ENCODE assay signal across 22 cellular contexts in the genomic region with DNA sequence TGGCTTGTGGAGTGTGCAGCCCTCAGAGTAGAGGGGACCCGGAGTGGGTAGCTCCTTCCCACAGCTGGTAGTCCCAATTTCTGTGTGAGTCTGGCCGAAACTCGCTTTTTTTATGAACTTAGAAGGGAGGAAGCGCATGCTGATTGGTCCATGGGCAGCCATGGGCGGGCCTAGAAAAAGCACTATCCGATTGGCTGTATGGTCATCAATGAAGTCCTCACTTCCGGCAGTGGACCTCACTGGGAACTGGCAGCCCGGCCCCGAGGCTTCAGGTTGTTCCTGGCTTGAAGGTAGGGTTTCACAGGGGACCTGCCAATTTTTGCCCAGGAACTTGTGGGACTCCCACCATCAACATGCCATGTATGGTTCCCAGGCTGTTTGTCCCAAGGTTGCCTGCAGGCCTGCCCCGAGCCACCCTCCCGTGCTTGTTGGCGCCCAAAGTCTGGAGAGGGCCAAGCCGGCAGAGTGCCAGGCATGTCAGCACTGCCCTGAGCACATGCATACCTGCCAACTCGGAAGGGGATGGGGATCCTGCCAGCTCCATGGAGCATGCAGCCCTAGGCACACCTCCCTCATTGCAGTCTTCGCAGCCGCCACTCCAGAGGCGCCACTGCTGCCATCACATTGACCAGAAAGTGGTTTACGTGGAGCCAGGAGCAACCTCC.
A peak's percentile ranks its signal among the peaks of the same experiment; 100 is the strongest.
DNase-seq lines count a peak whose midpoint lies in the region; ATAC-seq and TF ChIP-seq lines count a peak whose summit lies in the region.
"Had no signal": no experiment of that assay in that cellular context is flagged by ENCODE, and none has a peak within 500 bp of the region (broad histone marks: within the 10 kb centered on the region; RNA-seq: fewer than 3 reads in every experiment).

No MANE protein-coding gene starts in this region.

- intact Hi-C loops in Panc1 (cut with micrococcal nuclease; ENCODE audit: unreplicated experiment): no loop called here
- intact Hi-C loops in heart left ventricle (cut with DNase I): loop anchor here in 1 of 10 donors (5.0 kb wide), 1 partner anchor 100 kb away; the partner anchor contains the start of gene ATP9B
- intact Hi-C loops in activated CD4-positive, alpha-beta memory T cell treated with anti-CD3 and anti-CD28 coated beads for 36 hours (cut with micrococcal nuclease): no loop called here

- no peak overlapping the region for H2AFZ ChIP-seq in neuronal stem cell (ENCODE audit: low read length)
- H2AFZ ChIP-seq: GM23338 had no signal

- no peak for TF ChIP-seq POLR2A in heart left ventricle (IDR thresholded peaks at IDR 0.05)

- H4K8ac ChIP-seq in neuronal stem cell (ENCODE audit: low read depth, low read length): no peak overlapping the region

- peaks cover 21% of the 10 kb centered on the region for H3K36me3 Mint-ChIP-seq in activated CD4-positive, alpha-beta memory T cell treated with anti-CD3 and anti-CD28 coated beads for 36 hours

- H3K27me3 Mint-ChIP-seq in activated CD4-positive, alpha-beta memory T cell treated with anti-CD3 and anti-CD28 coated beads for 36 hours: no peaks in the 10 kb centered on the region
- H3K27me3 Mint-ChIP-seq: CD4-positive, CD25-positive, alpha-beta regulatory T cell had no signal

- no peaks in the 10 kb centered on the region for H3K36me3 ChIP-seq in Panc1 (ENCODE audit: control insufficient read depth, insufficient read depth, low read length)
- H3K36me3 ChIP-seq in heart left ventricle: peaks cover 0 to 21% (median 12%) of the 10 kb centered on the region in 9 donors
- peaks cover 7 to 33% of the 10 kb centered on the region in 2 donors for H3K36me3 ChIP-seq in neuronal stem cell (replicated peaks in 1 of 2; ENCODE audit: control insufficient read depth in 2 of 2, insufficient read depth in 2 of 2, low read length in 2 of 2)

- no peak overlapping the region for H3K9ac ChIP-seq in neuronal stem cell (ENCODE audit: low read depth, low read length, poor library complexity)
- H3K9ac ChIP-seq: KMS-11 had no signal

- H3K4me1 ChIP-seq in Panc1 (ENCODE audit: control insufficient read depth, insufficient read depth, low read length) (no peaks in the 10 kb centered on the region), heart left ventricle (peaks cover 0 to 14% (median 6%) of the 10 kb centered on the region in 12 donors), neuronal stem cell (ENCODE audit: control insufficient read depth in 2 of 2, insufficient read depth in 1 of 2, low read depth in 1 of 2, low read length in 2 of 2) (no peaks in the 10 kb centered on the region)
- H3K4me1 ChIP-seq: Caco-2, HAP-1 had no signal

- H3K4me3 ChIP-seq in Panc1 (ENCODE audit: low read depth in 2 of 2, low read length in 2 of 2) (no peak overlapping the region), heart left ventricle (peak overlapping the region in 1 of 12 donors; percentile 15), neuronal stem cell (ENCODE audit: low read length in 2 of 2) (no peak overlapping the region)
- H3K4me3 ChIP-seq: GM23338, HAP-1 had no signal

- POLR2A ChIA-PET in Panc1 (lab: Charles Lee): no interaction called here
- POLR2A ChIA-PET in activated CD4-positive, alpha-beta memory T cell treated with anti-CD3 and anti-CD28 coated beads for 36 hours (lab: Charles Lee): no interaction called here

- H2BK12ac ChIP-seq in neuronal stem cell (ENCODE audit: low read length): no peak overlapping the region

- peak overlapping the region; percentile 24 for H2BK5ac ChIP-seq in neuronal stem cell (ENCODE audit: low read length)

- H2BK15ac ChIP-seq in neuronal stem cell (ENCODE audit: low read length): no peak overlapping the region

- H3K18ac ChIP-seq in neuronal stem cell (ENCODE audit: low read length): no peak overlapping the region

- H2AK5ac ChIP-seq in neuronal stem cell (ENCODE audit: low read depth, low read length): no peak overlapping the region

- DNase-seq in Panc1 (ENCODE audit: low read depth, low spot score): no peak
- DNase-seq in heart left ventricle: peak; percentile 71 to 90 (median 86)
- DNase-seq in neuronal stem cell (ENCODE audit: low spot score): no peak
- DNase-seq in activated CD4-positive, alpha-beta memory T cell treated with anti-CD3 and anti-CD28 coated beads for 36 hours: no peak
- no peak for DNase-seq in NAMALWA (ENCODE audit: low spot score)
- DNase-seq: Caco-2; CD4-positive, CD25-positive, alpha-beta regulatory T cell; DND-41; NCI-H1105; NCI-H1694; NCI-H2107; NCI-H446 treated with DMSO at 0.1 percent for 48 hours; NCI-H526 treated with DMSO at 0.1 percent for 48 hours; OCI-M1; SHP77 had no signal

- no peak overlapping the region for H3K4me2 ChIP-seq in neuronal stem cell (ENCODE audit: insufficient read depth, low read length, poor library complexity, severe bottlenecking)
- H3K4me2 ChIP-seq: GM23338, KMS-11 had no signal

- ATAC-seq in Panc1 (0 out of 2 replicates have a peak, but pooled peaks have one; percentile 32), heart left ventricle (peak; percentile 96 to 98 (median 96)), HG03039 (IDR thresholded peaks at IDR 0.05; ENCODE audit: unreplicated experiment) (no peak), GM19328 (IDR thresholded peaks at IDR 0.05; ENCODE audit: unreplicated experiment) (no peak)
- ATAC-seq: GM23338, HepG2 had no signal

- no TSS peak for BruUV-seq in Panc1 (replicated peaks; lab: Mats Ljungman, UMichigan)

- in situ Hi-C loops in Panc1 (cut with HindIII; ENCODE audit: low pct_unique_long_range_greater_than_20kb, low sequenced_read_pairs): no loop called here

- peak overlapping the region; percentile 38 for H3K14ac ChIP-seq in neuronal stem cell (ENCODE audit: low read length)

- CTCF ChIA-PET in Panc1 (lab: Charles Lee): no interaction called here
- CTCF ChIA-PET in activated CD4-positive, alpha-beta memory T cell treated with anti-CD3 and anti-CD28 coated beads for 36 hours (lab: Charles Lee): no interaction called here

- H3K27ac ChIP-seq in Panc1 (ENCODE audit: low read length) (no peak overlapping the region), heart left ventricle (peak overlapping the region in 2 of 12 donors; percentile 12 to 31), neuronal stem cell (replicated peaks; ENCODE audit: low read length) (no peak overlapping the region)
- H3K27ac ChIP-seq: HL-60, KMS-11 had no signal

- H3K4ac ChIP-seq in neuronal stem cell (ENCODE audit: low read length): no peak overlapping the region

- H3K27me3 ChIP-seq in Panc1 (ENCODE audit: control insufficient read depth, insufficient read depth, low read length): no peaks in the 10 kb centered on the region
- no peaks in the 10 kb centered on the region for H3K27me3 ChIP-seq in heart left ventricle
- H3K27me3 ChIP-seq in neuronal stem cell (ENCODE audit: control insufficient read depth in 3 of 3, insufficient read depth in 3 of 3, low read depth in 1 of 3, low read length in 3 of 3): no peaks in the 10 kb centered on the region

- H3K9me3 Mint-ChIP-seq in activated CD4-positive, alpha-beta memory T cell treated with anti-CD3 and anti-CD28 coated beads for 36 hours: no peaks in the 10 kb centered on the region
- H3K9me3 Mint-ChIP-seq: CD4-positive, CD25-positive, alpha-beta regulatory T cell; GM23338 had no signal

- peaks cover 2% of the 10 kb centered on the region for H3K79me1 ChIP-seq in neuronal stem cell (ENCODE audit: low read depth, low read length)

- TF ChIP-seq CTCF in Panc1 (IDR thresholded peaks at IDR 0.05) (no peak), heart left ventricle (IDR thresholded peaks at IDR 0.05) (no peak)

- no peak overlapping the region for H4K91ac ChIP-seq in neuronal stem cell (ENCODE audit: low read depth, low read length, poor library complexity)

- H3K4me1 Mint-ChIP-seq in activated CD4-positive, alpha-beta memory T cell treated with anti-CD3 and anti-CD28 coated beads for 36 hours (ENCODE audit: low read depth): no peaks in the 10 kb centered on the region

- H2BK120ac ChIP-seq in neuronal stem cell (ENCODE audit: low read depth, low read length): no peak overlapping the region

- no peak overlapping the region for H3K4me3 Mint-ChIP-seq in activated CD4-positive, alpha-beta memory T cell treated with anti-CD3 and anti-CD28 coated beads for 36 hours
- H3K4me3 Mint-ChIP-seq: CD4-positive, CD25-positive, alpha-beta regulatory T cell; GM23338 had no signal

- H3K9me3 ChIP-seq in Panc1 (ENCODE audit: control insufficient read depth, insufficient read depth, low read depth, low read length): no peaks in the 10 kb centered on the region
- no peaks in the 10 kb centered on the region for H3K9me3 ChIP-seq in heart left ventricle
- peaks cover 5 to 9% of the 10 kb centered on the region in 2 donors for H3K9me3 ChIP-seq in neuronal stem cell (replicated peaks in 1 of 2; ENCODE audit: control insufficient read depth in 2 of 2, insufficient read depth in 1 of 2, low read depth in 1 of 2, low read length in 2 of 2)
- H3K9me3 ChIP-seq: Caco-2, HAP-1 had no signal

- 67 to 87% (median 73%) methylated on average over 12 to 18 of the region's 18 CpGs for WGBS in heart left ventricle, 4 donors
- no CpG with 5 or more reads among the region's 18 CpGs for WGBS in neuronal stem cell (ENCODE audit: extremely low coverage in 2 of 2, insufficient read length in 2 of 2, insufficient replicate concordance in 1 of 2), 2 donors

- no peak overlapping the region for H3K27ac Mint-ChIP-seq in activated CD4-positive, alpha-beta memory T cell treated with anti-CD3 and anti-CD28 coated beads for 36 hours
- H3K27ac Mint-ChIP-seq: GM23338 had no signal

- H3K23ac ChIP-seq in neuronal stem cell (ENCODE audit: low read depth, low read length, poor library complexity): no peak overlapping the region

Comparison
In these comparisons a context has a peak if more than half of its experiments do, and no peak if none do; other contexts are left out.
1. ATAC-seq: peak in Panc1 (single experiment) and heart left ventricle (4 of 4); none in HG03039 (single experiment) and GM19328 (single experiment).
2. DNase-seq: peak in heart left ventricle (5 of 5); none in Panc1 (single experiment), neuronal stem cell (single experiment), activated CD4-positive, alpha-beta memory T cell treated with anti-CD3 and anti-CD28 coated beads for 36 hours (single experiment) and NAMALWA (single experiment).